ENCODE assay signal across 1 cellular context in the genomic region with DNA sequence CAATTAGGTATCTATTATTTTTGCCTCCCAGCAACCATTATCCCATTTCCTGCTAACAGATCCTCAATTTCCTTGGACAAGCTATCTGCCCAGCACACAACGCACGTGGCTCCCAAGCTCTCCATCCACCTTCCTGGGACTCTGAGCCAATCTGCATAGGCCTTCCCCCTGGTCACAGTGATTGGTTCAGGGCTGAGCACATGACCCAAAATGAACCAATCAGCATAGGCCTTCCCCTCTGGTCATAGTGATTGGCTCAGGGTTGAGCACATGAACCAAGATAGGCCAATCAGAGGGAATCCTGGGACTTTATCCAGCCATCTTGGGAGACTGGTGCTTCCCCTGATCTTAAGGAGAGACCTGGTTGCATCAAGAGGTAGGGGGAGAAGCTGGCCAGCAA.
A peak's percentile ranks its signal among the peaks of the same experiment; 100 is the strongest.
TF ChIP-seq lines count a peak whose summit lies in the region.

No MANE protein-coding gene starts in this region.

TF ChIP-seq in WTC11, 78 proteins besides CTCF, POLR2A, EP300 and RAD21 (continued from another document):
- TF ChIP-seq, protein P1, sequence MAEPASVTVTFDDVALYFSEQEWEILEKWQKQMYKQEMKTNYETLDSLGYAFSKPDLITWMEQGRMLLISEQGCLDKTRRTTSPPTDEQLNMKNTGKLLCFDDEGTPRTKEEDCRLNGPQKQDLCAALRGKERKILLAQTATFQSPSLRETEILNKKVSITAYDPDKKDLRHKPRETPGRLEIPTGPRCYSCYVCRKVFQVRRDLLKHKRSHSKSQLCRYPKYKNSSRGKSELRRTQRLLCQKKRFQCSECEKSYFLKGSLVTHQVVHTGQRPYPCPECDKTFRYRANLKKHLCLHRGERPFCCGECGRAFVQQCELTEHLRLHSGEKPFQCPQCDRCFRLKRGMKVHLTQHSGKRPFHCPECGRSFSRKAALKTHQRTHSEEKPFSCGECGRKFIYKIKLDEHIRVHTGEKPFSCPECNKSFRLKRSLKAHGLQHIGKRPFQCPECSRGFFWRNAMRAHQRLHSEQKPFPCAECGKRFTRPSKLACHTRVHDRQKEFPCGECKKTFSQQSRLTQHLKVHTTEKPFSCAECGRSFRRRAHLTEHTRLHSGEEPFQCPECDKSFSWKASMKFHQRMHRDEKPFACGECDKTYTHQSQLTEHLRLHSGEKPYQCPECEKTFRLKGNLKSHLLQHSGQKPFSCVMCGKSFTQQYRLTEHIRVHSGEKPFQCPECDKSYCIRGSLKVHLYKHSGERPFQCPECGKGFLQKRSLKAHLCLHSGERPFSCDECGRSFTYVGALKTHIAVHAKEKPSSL (CRISPR knock-in tag; conservative IDR thresholded peaks at IDR 0.05): no peak
- no peak for TF ChIP-seq ZNF416 (CRISPR knock-in tag; IDR thresholded peaks at IDR 0.05)
- no peak for TF ChIP-seq SOX15 (CRISPR knock-in tag; IDR thresholded peaks at IDR 0.05)
- TF ChIP-seq, protein P2, sequence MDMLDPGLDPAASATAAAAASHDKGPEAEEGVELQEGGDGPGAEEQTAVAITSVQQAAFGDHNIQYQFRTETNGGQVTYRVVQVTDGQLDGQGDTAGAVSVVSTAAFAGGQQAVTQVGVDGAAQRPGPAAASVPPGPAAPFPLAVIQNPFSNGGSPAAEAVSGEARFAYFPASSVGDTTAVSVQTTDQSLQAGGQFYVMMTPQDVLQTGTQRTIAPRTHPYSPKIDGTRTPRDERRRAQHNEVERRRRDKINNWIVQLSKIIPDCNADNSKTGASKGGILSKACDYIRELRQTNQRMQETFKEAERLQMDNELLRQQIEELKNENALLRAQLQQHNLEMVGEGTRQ (CRISPR knock-in tag; IDR thresholded peaks at IDR 0.05): peak; percentile 77
- no peak for TF ChIP-seq SMAD4 (CRISPR knock-in tag; IDR thresholded peaks at IDR 0.05)
- no peak for TF ChIP-seq ETV6 (CRISPR knock-in tag; IDR thresholded peaks at IDR 0.05)
- no peak for TF ChIP-seq ESRRA (CRISPR knock-in tag; IDR thresholded peaks at IDR 0.05; ENCODE audit: borderline replicate concordance)
- peak; percentile 54 for TF ChIP-seq NFYB (CRISPR knock-in tag; conservative IDR thresholded peaks at IDR 0.05; ENCODE audit: low read depth)
- TF ChIP-seq SP1 (CRISPR knock-in tag; conservative IDR thresholded peaks at IDR 0.05): no peak
- TF ChIP-seq, protein P3, sequence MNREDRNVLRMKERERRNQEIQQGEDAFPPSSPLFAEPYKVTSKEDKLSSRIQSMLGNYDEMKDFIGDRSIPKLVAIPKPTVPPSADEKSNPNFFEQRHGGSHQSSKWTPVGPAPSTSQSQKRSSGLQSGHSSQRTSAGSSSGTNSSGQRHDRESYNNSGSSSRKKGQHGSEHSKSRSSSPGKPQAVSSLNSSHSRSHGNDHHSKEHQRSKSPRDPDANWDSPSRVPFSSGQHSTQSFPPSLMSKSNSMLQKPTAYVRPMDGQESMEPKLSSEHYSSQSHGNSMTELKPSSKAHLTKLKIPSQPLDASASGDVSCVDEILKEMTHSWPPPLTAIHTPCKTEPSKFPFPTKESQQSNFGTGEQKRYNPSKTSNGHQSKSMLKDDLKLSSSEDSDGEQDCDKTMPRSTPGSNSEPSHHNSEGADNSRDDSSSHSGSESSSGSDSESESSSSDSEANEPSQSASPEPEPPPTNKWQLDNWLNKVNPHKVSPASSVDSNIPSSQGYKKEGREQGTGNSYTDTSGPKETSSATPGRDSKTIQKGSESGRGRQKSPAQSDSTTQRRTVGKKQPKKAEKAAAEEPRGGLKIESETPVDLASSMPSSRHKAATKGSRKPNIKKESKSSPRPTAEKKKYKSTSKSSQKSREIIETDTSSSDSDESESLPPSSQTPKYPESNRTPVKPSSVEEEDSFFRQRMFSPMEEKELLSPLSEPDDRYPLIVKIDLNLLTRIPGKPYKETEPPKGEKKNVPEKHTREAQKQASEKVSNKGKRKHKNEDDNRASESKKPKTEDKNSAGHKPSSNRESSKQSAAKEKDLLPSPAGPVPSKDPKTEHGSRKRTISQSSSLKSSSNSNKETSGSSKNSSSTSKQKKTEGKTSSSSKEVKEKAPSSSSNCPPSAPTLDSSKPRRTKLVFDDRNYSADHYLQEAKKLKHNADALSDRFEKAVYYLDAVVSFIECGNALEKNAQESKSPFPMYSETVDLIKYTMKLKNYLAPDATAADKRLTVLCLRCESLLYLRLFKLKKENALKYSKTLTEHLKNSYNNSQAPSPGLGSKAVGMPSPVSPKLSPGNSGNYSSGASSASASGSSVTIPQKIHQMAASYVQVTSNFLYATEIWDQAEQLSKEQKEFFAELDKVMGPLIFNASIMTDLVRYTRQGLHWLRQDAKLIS (CRISPR knock-in tag; IDR thresholded peaks at IDR 0.05; ENCODE audit: borderline replicate concordance): no peak
- no peak for TF ChIP-seq TEAD1 (CRISPR knock-in tag; IDR thresholded peaks at IDR 0.05)
TF ChIP-seq in WTC11: peak in this region for 3.
